In genomic region chr3:115982121-115982520, GRCh38 we compare ENCODE assay signal across 27 cellular contexts.
"Had no signal": no experiment of that assay in that cellular context is flagged by ENCODE, and none has a peak within 500 bp of the region (broad histone marks: within the 10 kb centered on the region; RNA-seq: fewer than 3 reads in every experiment).

No MANE protein-coding gene starts in this region.

- H3K36me3 ChIP-seq: esophagus squamous epithelium, gastrocnemius medialis, heart right ventricle, left ventricle myocardium inferior, lower lobe of right lung had no signal

- H3K4me3 ChIP-seq: coronary artery, dorsolateral prefrontal cortex, esophagus squamous epithelium, gastrocnemius medialis, heart right ventricle, left ventricle myocardium inferior, lower lobe of right lung, mucosa of descending colon had no signal

- H3K9me3 ChIP-seq: esophagus squamous epithelium, gastrocnemius medialis, left ventricle myocardium inferior, lower lobe of right lung, mucosa of descending colon had no signal

- H3K4me1 ChIP-seq: esophagus squamous epithelium, gastrocnemius medialis, heart right ventricle, left ventricle myocardium inferior, lower lobe of right lung had no signal

- H3K27me3 ChIP-seq: dorsolateral prefrontal cortex, esophagus squamous epithelium, gastrocnemius medialis, heart right ventricle had no signal

- H3K27ac Mint-ChIP-seq: effector memory CD8-positive, alpha-beta T cell; endodermal cell; mesothelial cell of epicardium had no signal

- DNase-seq: dermis blood vessel endothelial cell; dorsolateral prefrontal cortex; effector CD8-positive, alpha-beta T cell; effector memory CD8-positive, alpha-beta T cell; endodermal cell; erythroblast; esophagus squamous epithelium; foreskin fibroblast; foreskin melanocyte; gastrocnemius medialis; glutamatergic neuron; head of caudate nucleus; heart right ventricle; hippocampal formation; kidney; kidney glomerular epithelial cell; left colon; left ventricle myocardium inferior; lower lobe of right lung; mucosa of descending colon; naive B cell; naive thymus-derived CD8-positive, alpha-beta T cell had no signal

- H3K27ac ChIP-seq: coronary artery, dorsolateral prefrontal cortex, epithelial cell of prostate, esophagus squamous epithelium, gastrocnemius medialis, heart right ventricle, left ventricle myocardium inferior, lower lobe of right lung had no signal

- H3K36me3 Mint-ChIP-seq: mesothelial cell of epicardium; naive B cell; naive thymus-derived CD8-positive, alpha-beta T cell had no signal

- H3K9me3 Mint-ChIP-seq: endodermal cell had no signal

- H3K4me3 Mint-ChIP-seq: effector memory CD8-positive, alpha-beta T cell; endodermal cell; mesothelial cell of epicardium had no signal

- H3K4me1 Mint-ChIP-seq: mesothelial cell of epicardium, naive B cell had no signal

- H3K27me3 Mint-ChIP-seq: effector memory CD8-positive, alpha-beta T cell had no signal

- ATAC-seq: effector memory CD8-positive, alpha-beta T cell; esophagus mucosa; gastrocnemius medialis; heart right ventricle; left colon; left lobe of liver; lower lobe of right lung; mucosa of descending colon; naive thymus-derived CD8-positive, alpha-beta T cell had no signal
